ENCODE assay signal across 23 cellular contexts in genomic region chr11:122032317-122032716, GRCh38.
A peak's percentile ranks its signal among the peaks of the same experiment; 100 is the strongest.
DNase-seq lines count a peak whose midpoint lies in the region; ATAC-seq and TF ChIP-seq lines count a peak whose summit lies in the region.
"Had no signal": no experiment of that assay in that cellular context is flagged by ENCODE, and none has a peak within 500 bp of the region (broad histone marks: within the 10 kb centered on the region; RNA-seq: fewer than 3 reads in every experiment).

No MANE protein-coding gene starts in this region.

- CTCF ChIA-PET in SK-N-SH (lab: Yijun Ruan, JAX): interaction anchor here (0.8 to 1.9 kb wide), 2 partner anchors 11 to 171 kb away, joined by 3 to 4 read pairs; no protein-coding TSS in a partner anchor

- no peak overlapping the region for H2AFZ ChIP-seq in SK-N-SH (ENCODE audit: low read depth)

- DNase-seq in GM03348 (ENCODE audit: low spot score) (peak; percentile 56), SK-N-SH (no peak), testis (peak; percentile 32), NCI-H2171 treated with DMSO at 0.1 percent for 48 hours (lab: John Stamatoyannopoulos, UW) (no peak)
- DNase-seq: activated CD4-positive, alpha-beta T cell treated with anti-CD3 and anti-CD28 coated beads, Interleukin-2, amount 10 ng/mL, durations not matched to agents 24 days and 14 days; activated CD8-positive, alpha-beta memory T cell treated with anti-CD3 and anti-CD28 coated beads, Interleukin-2, amount 50 U/mL, for 48 hours; activated gamma-delta T cell; CD4-positive, CD25-positive, alpha-beta regulatory T cell; cerebellar nuclear complex; DMS53; effector memory CD8-positive, alpha-beta T cell; foreskin keratinocyte; MV-4-11; NCI-H1930; right lobe of liver; RPMI8226; SW 1271 had no signal

- no peaks in the 10 kb centered on the region for H3K9me3 ChIP-seq in SK-N-SH
- no peaks in the 10 kb centered on the region for H3K9me3 ChIP-seq in gastroesophageal sphincter
- no peaks in the 10 kb centered on the region for H3K9me3 ChIP-seq in testis
- H3K9me3 ChIP-seq: neutrophil, right lobe of liver had no signal

- POLR2A ChIA-PET in SK-N-SH (lab: Yijun Ruan, JAX): no interaction called here

- TF ChIP-seq CTCF in SK-N-SH (IDR thresholded peaks at IDR 0.05): no peak
- TF ChIP-seq CTCF in gastroesophageal sphincter (IDR thresholded peaks at IDR 0.05): no peak
- TF ChIP-seq CTCF in testis (IDR thresholded peaks at IDR 0.05): no peak

- no peak overlapping the region for H3K9ac ChIP-seq in SK-N-SH

- TF ChIP-seq EP300 in SK-N-SH (IDR thresholded peaks at IDR 0.05; ENCODE audit: borderline replicate concordance in 1 of 2, low read depth in 1 of 2, low read length in 1 of 2) (no peak), gastroesophageal sphincter (IDR thresholded peaks at IDR 0.05) (no peak)

- H3F3A ChIP-seq in SK-N-SH (replicated peaks; ENCODE audit: insufficient read depth): peaks cover 5% of the 10 kb centered on the region

- H4K20me1 ChIP-seq in SK-N-SH (ENCODE audit: insufficient read depth): no peaks in the 10 kb centered on the region

- no peak for TF ChIP-seq RAD21 in SK-N-SH (IDR thresholded peaks at IDR 0.05; ENCODE audit: low read length)

- 65% methylated on average over 3 of the region's 3 CpGs for WGBS in SK-N-SH (ENCODE audit: low lambda C conversion rate)
- 59 to 90% methylated on average over 3 of the region's 3 CpGs for WGBS in gastroesophageal sphincter (ENCODE audit: low coverage in 1 of 2), 2 donors
- 83 to 91% methylated on average over 3 of the region's 3 CpGs for WGBS in testis, 2 donors

- no peak overlapping the region for H3K4me2 ChIP-seq in SK-N-SH

- H3K9me2 ChIP-seq in SK-N-SH: no peaks in the 10 kb centered on the region

- H3K27ac ChIP-seq in SK-N-SH (ENCODE audit: low read depth in 2 of 2, low read length in 1 of 2) (peak overlapping the region in 1 of 2 experiments; percentile 51; a peak in 1 of 4 replicates), gastroesophageal sphincter (no peak overlapping the region), testis (no peak overlapping the region)
- H3K27ac ChIP-seq: foreskin keratinocyte, HL-60, neutrophil, right lobe of liver had no signal

- H3K79me2 ChIP-seq in SK-N-SH (ENCODE audit: insufficient read depth): no peaks in the 10 kb centered on the region

- H3K4me3 ChIP-seq in SK-N-SH (ENCODE audit: low read depth in 2 of 2, low read length in 1 of 2) (no peak overlapping the region), gastroesophageal sphincter (no peak overlapping the region), testis (no peak overlapping the region)
- H3K4me3 ChIP-seq: K562, right lobe of liver had no signal

- ATAC-seq in gastroesophageal sphincter: peak; percentile 61
- ATAC-seq in GM18498 (IDR thresholded peaks at IDR 0.05; ENCODE audit: unreplicated experiment): no peak
- no peak for ATAC-seq in HG03196 (IDR thresholded peaks at IDR 0.05; ENCODE audit: unreplicated experiment)
- ATAC-seq: effector memory CD8-positive, alpha-beta T cell; foreskin keratinocyte; K562; right lobe of liver had no signal

- TF ChIP-seq POLR2A in gastroesophageal sphincter (IDR thresholded peaks at IDR 0.05) (no peak), testis (IDR thresholded peaks at IDR 0.05) (no peak)

- intact Hi-C loops in testis (cut with DNase I; ENCODE audit: low total_unique reads): no loop called here

- H3K36me3 ChIP-seq in SK-N-SH (replicated peaks in 1 of 2; ENCODE audit: control insufficient read depth in 1 of 2, insufficient read depth in 2 of 2, low read length in 1 of 2): peaks cover 0 to 7% of the 10 kb centered on the region in 2 experiments
- peaks cover 0 to 14% of the 10 kb centered on the region in 2 donors for H3K36me3 ChIP-seq in gastroesophageal sphincter
- H3K36me3 ChIP-seq in testis (ENCODE audit: low read depth, missing control alignments): no peaks in the 10 kb centered on the region
- H3K36me3 ChIP-seq: neutrophil, right lobe of liver had no signal

- H3K27me3 ChIP-seq in SK-N-SH (ENCODE audit: insufficient read depth): no peaks in the 10 kb centered on the region
- H3K27me3 ChIP-seq in gastroesophageal sphincter: no peaks in the 10 kb centered on the region
- no peaks in the 10 kb centered on the region for H3K27me3 ChIP-seq in testis
- H3K27me3 ChIP-seq: foreskin keratinocyte, neutrophil, right lobe of liver had no signal

- H3K4me1 ChIP-seq in SK-N-SH (ENCODE audit: control insufficient read depth in 1 of 2, insufficient read depth in 2 of 2, low read depth in 1 of 2, low read length in 1 of 2): peaks cover 12 to 13% of the 10 kb centered on the region in 2 experiments; a peak in 3 of 4 replicates
- no peaks in the 10 kb centered on the region for H3K4me1 ChIP-seq in gastroesophageal sphincter
- no peaks in the 10 kb centered on the region for H3K4me1 ChIP-seq in testis
- H3K4me1 ChIP-seq: foreskin keratinocyte, right lobe of liver had no signal

TF ChIP-seq in SK-N-SH, 30 proteins besides CTCF, POLR2A, EP300 and RAD21:
- TF ChIP-seq POLR2AphosphoS5 (IDR thresholded peaks at IDR 0.05; ENCODE audit: low read depth, low read length) (no peak), TCF12 (IDR thresholded peaks at IDR 0.05) (peak; percentile 52), NFIC (IDR thresholded peaks at IDR 0.05; ENCODE audit: borderline replicate concordance) (peak; percentile 14; the same call in 1 of the 2 replicates)

Comparison
In these comparisons a context has a peak if more than half of its experiments do, and no peak if none do; other contexts are left out.
1. DNase-seq: peak in GM03348 (single experiment) and testis (single experiment); none in SK-N-SH (single experiment) and NCI-H2171 treated with DMSO at 0.1 percent for 48 hours (single experiment).